14 cellular contexts compared by ENCODE assay signal in the genomic region with DNA sequence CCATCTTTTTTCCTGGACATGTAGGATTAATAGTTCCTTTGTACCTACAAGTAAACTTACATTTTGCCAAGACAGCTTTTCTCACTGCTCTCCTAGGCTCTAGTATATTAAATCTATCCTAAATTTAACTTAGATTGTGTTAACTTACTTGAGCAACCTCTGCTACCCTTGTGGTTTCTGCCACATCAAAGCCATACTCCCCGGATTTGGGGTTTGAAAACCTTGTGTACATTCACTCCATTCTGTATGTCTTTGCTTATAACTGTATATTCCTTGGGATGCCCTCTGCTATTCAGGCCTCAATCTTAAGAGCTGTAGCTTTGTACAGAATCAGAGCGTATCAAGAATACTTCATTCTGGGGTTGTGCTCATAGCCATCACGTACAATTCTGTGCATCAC.
DNase-seq lines count a peak whose midpoint lies in the region; ATAC-seq and TF ChIP-seq lines count a peak whose summit lies in the region.
"Had no signal": no experiment of that assay in that cellular context is flagged by ENCODE, and none has a peak within 500 bp of the region (broad histone marks: within the 10 kb centered on the region; RNA-seq: fewer than 3 reads in every experiment).

No MANE protein-coding gene starts in this region.

- DNase-seq in activated gamma-delta T cell treated with Interleukin-2 at 50 U/mL for 16 hours (peak; percentile 42), activated gamma-delta T cell (lab: John Stamatoyannopoulos, UW) (no peak), T-helper 1 cell (peak in 4 of 5 donors; percentile 26 to 60 (median 40)), smooth muscle cell (lab: John Stamatoyannopoulos, UW; ENCODE audit: unreplicated experiment) (no peak), right atrium auricular region (ENCODE audit: low spot score) (no peak), UCSD-AML1 (lab: John Stamatoyannopoulos, UW; ENCODE audit: unreplicated experiment) (no peak), D341Med (ENCODE audit: low spot score) (no peak)
- DNase-seq: GM23248, hippocampal formation, midbrain, NCI-H1436 treated with DMSO at 0.1 percent for 48 hours, WERI-Rb-1 had no signal

- H3K36me3 Mint-ChIP-seq in activated T-helper 17 cell treated with anti-CD3 and anti-CD28 coated beads, Interleukin-2, amount 50 U/mL, for 72 hours (ENCODE audit: low read depth), result peaks cover 5% of the 10 kb centered on the region

- H3F3A ChIP-seq in smooth muscle cell (ENCODE audit: low read depth), result no peaks in the 10 kb centered on the region

- TF ChIP-seq CTCF in smooth muscle cell (IDR thresholded peaks at IDR 0.05; ENCODE audit: borderline replicate concordance, insufficient read depth, poor library complexity, severe bottlenecking) (no peak), right atrium auricular region (IDR thresholded peaks at IDR 0.05) (no peak)

- H3K4me3 ChIP-seq in smooth muscle cell (no peak overlapping the region), right atrium auricular region (no peak overlapping the region)
- H3K4me3 ChIP-seq: GM23248 had no signal

- H2AFZ ChIP-seq in smooth muscle cell (ENCODE audit: low read depth), result no peak overlapping the region
- H2AFZ ChIP-seq: GM23248 had no signal

- H3K27ac ChIP-seq in smooth muscle cell (ENCODE audit: low read depth) (no peak overlapping the region), right atrium auricular region (no peak overlapping the region)
- H3K27ac ChIP-seq: GM23248, WERI-Rb-1 had no signal

- H3K27me3 ChIP-seq in smooth muscle cell (ENCODE audit: low read depth) (no peaks in the 10 kb centered on the region), right atrium auricular region (no peaks in the 10 kb centered on the region)

- H3K4me3 Mint-ChIP-seq in activated T-helper 17 cell treated with anti-CD3 and anti-CD28 coated beads, Interleukin-2, amount 50 U/mL, for 72 hours, result peak overlapping the region; percentile 10

- ATAC-seq in activated T-helper 17 cell treated with anti-CD3 and anti-CD28 coated beads, Interleukin-2, amount 50 U/mL, for 72 hours (replicated peaks), result peak; percentile 64
- ATAC-seq: SK-N-SH treated with all-trans-retinoic acid at 6 μM for 48 hours had no signal

- 83% methylated on average over 3 of the region's 3 CpGs for WGBS in smooth muscle cell (ENCODE audit: low lambda C conversion rate)

- H3K9me3 ChIP-seq in smooth muscle cell (replicated peaks; ENCODE audit: low read depth), result no peaks in the 10 kb centered on the region
- no peaks in the 10 kb centered on the region for H3K9me3 ChIP-seq in right atrium auricular region

- H3K36me3 ChIP-seq in smooth muscle cell (ENCODE audit: low read depth) (peaks cover under 1% of the 10 kb centered on the region), right atrium auricular region (no peaks in the 10 kb centered on the region)

- no peak overlapping the region for H3K9ac ChIP-seq in smooth muscle cell (ENCODE audit: low read depth)
- H3K9ac ChIP-seq: GM23248 had no signal

- H3K9me3 Mint-ChIP-seq in activated T-helper 17 cell treated with anti-CD3 and anti-CD28 coated beads, Interleukin-2, amount 50 U/mL, for 72 hours, result no peaks in the 10 kb centered on the region

- peak overlapping the region; percentile 53 for H3K27ac Mint-ChIP-seq in activated T-helper 17 cell treated with anti-CD3 and anti-CD28 coated beads, Interleukin-2, amount 50 U/mL, for 72 hours

- H3K4me1 Mint-ChIP-seq in activated T-helper 17 cell treated with anti-CD3 and anti-CD28 coated beads, Interleukin-2, amount 50 U/mL, for 72 hours, result peaks cover 28% of the 10 kb centered on the region

- H3K27me3 Mint-ChIP-seq in activated T-helper 17 cell treated with anti-CD3 and anti-CD28 coated beads, Interleukin-2, amount 50 U/mL, for 72 hours, result no peaks in the 10 kb centered on the region

- H3K4me1 ChIP-seq in smooth muscle cell (ENCODE audit: low read depth) (peaks cover 7% of the 10 kb centered on the region), right atrium auricular region (no peaks in the 10 kb centered on the region)

- H4K20me1 ChIP-seq in smooth muscle cell (ENCODE audit: low read depth), result peaks cover 98% of the 10 kb centered on the region

- peak overlapping the region; percentile 11 for H3K4me2 ChIP-seq in smooth muscle cell

- peaks cover 94% of the 10 kb centered on the region for H3K79me2 ChIP-seq in smooth muscle cell (ENCODE audit: low read depth)

Comparison
In these comparisons a context has a peak if more than half of its experiments do, and no peak if none do; other contexts are left out.
1. DNase-seq: peak in activated gamma-delta T cell treated with Interleukin-2 at 50 U/mL for 16 hours (single experiment) and T-helper 1 cell (4 of 5); none in activated gamma-delta T cell (single experiment), smooth muscle cell (single experiment), right atrium auricular region (single experiment), UCSD-AML1 (single experiment) and D341Med (single experiment).